In the genomic region with DNA sequence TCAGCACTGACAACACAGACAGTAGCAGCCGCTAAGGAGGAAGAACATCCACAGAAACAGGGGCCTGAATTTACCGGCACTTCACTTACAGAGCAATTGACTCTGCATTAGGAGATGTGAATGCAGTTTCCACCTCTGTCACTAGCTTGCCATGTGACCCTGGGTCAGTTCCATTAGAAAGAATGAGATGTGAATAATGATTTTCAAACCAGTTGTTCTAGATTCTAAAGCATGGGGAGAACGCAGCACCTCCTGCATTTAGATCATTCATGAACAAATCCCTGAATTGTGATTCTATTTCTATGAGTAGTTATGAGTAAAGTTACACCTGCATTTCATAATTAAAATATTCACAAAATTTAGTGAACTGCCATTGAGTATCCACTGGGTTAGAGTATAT, we compare ENCODE assay signal across 1 cellular context.
TF ChIP-seq lines count a peak whose summit lies in the region.

No MANE protein-coding gene starts in this region.

TF ChIP-seq in GM23338, 12 proteins besides CTCF, POLR2A, EP300 and RAD21:
- TF ChIP-seq STAT1 (IDR thresholded peaks at IDR 0.05; ENCODE audit: unreplicated experiment) = no peak
- TF ChIP-seq NANOG (IDR thresholded peaks at IDR 0.05; ENCODE audit: borderline replicate concordance) = no peak
- TF ChIP-seq, protein P1, sequence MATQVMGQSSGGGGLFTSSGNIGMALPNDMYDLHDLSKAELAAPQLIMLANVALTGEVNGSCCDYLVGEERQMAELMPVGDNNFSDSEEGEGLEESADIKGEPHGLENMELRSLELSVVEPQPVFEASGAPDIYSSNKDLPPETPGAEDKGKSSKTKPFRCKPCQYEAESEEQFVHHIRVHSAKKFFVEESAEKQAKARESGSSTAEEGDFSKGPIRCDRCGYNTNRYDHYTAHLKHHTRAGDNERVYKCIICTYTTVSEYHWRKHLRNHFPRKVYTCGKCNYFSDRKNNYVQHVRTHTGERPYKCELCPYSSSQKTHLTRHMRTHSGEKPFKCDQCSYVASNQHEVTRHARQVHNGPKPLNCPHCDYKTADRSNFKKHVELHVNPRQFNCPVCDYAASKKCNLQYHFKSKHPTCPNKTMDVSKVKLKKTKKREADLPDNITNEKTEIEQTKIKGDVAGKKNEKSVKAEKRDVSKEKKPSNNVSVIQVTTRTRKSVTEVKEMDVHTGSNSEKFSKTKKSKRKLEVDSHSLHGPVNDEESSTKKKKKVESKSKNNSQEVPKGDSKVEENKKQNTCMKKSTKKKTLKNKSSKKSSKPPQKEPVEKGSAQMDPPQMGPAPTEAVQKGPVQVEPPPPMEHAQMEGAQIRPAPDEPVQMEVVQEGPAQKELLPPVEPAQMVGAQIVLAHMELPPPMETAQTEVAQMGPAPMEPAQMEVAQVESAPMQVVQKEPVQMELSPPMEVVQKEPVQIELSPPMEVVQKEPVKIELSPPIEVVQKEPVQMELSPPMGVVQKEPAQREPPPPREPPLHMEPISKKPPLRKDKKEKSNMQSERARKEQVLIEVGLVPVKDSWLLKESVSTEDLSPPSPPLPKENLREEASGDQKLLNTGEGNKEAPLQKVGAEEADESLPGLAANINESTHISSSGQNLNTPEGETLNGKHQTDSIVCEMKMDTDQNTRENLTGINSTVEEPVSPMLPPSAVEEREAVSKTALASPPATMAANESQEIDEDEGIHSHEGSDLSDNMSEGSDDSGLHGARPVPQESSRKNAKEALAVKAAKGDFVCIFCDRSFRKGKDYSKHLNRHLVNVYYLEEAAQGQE (IDR thresholded peaks at IDR 0.05; ENCODE audit: unreplicated experiment) = no peak
- TF ChIP-seq ZNF331 (CRISPR knock-in tag; IDR thresholded peaks at IDR 0.05; ENCODE audit: low read depth) = no peak
- TF ChIP-seq, protein P2, sequence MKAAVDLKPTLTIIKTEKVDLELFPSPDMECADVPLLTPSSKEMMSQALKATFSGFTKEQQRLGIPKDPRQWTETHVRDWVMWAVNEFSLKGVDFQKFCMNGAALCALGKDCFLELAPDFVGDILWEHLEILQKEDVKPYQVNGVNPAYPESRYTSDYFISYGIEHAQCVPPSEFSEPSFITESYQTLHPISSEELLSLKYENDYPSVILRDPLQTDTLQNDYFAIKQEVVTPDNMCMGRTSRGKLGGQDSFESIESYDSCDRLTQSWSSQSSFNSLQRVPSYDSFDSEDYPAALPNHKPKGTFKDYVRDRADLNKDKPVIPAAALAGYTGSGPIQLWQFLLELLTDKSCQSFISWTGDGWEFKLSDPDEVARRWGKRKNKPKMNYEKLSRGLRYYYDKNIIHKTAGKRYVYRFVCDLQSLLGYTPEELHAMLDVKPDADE (IDR thresholded peaks at IDR 0.05) = no peak
- no peak for TF ChIP-seq POLR2AphosphoS5 (IDR thresholded peaks at IDR 0.05; ENCODE audit: low read depth)
- TF ChIP-seq JUNB (IDR thresholded peaks at IDR 0.05; ENCODE audit: unreplicated experiment) = no peak
- TF ChIP-seq CREB1 (CRISPR knock-in tag; IDR thresholded peaks at IDR 0.05; ENCODE audit: low read depth) = no peak
- no peak for TF ChIP-seq EZH2phosphoT487 (IDR thresholded peaks at IDR 0.05; ENCODE audit: unreplicated experiment)
- TF ChIP-seq, protein P3, sequence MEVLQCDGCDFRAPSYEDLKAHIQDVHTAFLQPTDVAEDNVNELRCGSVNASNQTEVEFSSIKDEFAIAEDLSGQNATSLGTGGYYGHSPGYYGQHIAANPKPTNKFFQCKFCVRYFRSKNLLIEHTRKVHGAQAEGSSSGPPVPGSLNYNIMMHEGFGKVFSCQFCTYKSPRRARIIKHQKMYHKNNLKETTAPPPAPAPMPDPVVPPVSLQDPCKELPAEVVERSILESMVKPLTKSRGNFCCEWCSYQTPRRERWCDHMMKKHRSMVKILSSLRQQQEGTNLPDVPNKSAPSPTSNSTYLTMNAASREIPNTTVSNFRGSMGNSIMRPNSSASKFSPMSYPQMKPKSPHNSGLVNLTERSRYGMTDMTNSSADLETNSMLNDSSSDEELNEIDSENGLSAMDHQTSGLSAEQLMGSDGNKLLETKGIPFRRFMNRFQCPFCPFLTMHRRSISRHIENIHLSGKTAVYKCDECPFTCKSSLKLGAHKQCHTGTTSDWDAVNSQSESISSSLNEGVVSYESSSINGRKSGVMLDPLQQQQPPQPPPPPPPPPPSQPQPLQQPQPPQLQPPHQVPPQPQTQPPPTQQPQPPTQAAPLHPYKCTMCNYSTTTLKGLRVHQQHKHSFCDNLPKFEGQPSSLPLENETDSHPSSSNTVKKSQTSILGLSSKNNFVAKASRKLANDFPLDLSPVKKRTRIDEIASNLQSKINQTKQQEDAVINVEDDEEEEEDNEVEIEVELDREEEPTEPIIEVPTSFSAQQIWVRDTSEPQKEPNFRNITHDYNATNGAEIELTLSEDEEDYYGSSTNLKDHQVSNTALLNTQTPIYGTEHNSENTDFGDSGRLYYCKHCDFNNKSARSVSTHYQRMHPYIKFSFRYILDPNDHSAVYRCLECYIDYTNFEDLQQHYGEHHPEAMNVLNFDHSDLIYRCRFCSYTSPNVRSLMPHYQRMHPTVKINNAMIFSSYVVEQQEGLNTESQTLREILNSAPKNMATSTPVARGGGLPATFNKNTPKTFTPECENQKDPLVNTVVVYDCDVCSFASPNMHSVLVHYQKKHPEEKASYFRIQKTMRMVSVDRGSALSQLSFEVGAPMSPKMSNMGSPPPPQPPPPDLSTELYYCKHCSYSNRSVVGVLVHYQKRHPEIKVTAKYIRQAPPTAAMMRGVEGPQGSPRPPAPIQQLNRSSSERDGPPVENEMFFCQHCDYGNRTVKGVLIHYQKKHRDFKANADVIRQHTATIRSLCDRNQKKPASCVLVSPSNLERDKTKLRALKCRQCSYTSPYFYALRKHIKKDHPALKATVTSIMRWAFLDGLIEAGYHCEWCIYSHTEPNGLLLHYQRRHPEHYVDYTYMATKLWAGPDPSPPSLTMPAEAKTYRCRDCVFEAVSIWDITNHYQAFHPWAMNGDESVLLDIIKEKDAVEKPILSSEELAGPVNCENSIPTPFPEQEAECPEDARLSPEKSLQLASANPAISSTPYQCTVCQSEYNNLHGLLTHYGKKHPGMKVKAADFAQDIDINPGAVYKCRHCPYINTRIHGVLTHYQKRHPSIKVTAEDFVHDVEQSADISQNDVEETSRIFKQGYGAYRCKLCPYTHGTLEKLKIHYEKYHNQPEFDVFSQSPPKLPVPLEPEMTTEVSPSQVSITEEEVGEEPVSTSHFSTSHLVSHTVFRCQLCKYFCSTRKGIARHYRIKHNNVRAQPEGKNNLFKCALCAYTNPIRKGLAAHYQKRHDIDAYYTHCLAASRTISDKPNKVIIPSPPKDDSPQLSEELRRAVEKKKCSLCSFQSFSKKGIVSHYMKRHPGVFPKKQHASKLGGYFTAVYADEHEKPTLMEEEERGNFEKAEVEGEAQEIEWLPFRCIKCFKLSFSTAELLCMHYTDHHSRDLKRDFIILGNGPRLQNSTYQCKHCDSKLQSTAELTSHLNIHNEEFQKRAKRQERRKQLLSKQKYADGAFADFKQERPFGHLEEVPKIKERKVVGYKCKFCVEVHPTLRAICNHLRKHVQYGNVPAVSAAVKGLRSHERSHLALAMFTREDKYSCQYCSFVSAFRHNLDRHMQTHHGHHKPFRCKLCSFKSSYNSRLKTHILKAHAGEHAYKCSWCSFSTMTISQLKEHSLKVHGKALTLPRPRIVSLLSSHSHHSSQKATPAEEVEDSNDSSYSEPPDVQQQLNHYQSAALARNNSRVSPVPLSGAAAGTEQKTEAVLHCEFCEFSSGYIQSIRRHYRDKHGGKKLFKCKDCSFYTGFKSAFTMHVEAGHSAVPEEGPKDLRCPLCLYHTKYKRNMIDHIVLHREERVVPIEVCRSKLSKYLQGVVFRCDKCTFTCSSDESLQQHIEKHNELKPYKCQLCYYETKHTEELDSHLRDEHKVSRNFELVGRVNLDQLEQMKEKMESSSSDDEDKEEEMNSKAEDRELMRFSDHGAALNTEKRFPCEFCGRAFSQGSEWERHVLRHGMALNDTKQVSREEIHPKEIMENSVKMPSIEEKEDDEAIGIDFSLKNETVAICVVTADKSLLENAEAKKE (CRISPR knock-in tag; IDR thresholded peaks at IDR 0.05) = no peak
- TF ChIP-seq ZNF114 (CRISPR knock-in tag; IDR thresholded peaks at IDR 0.05) = no peak
- no peak for TF ChIP-seq EZH2 (IDR thresholded peaks at IDR 0.05; ENCODE audit: low read depth, unreplicated experiment)
